In the genomic region with DNA sequence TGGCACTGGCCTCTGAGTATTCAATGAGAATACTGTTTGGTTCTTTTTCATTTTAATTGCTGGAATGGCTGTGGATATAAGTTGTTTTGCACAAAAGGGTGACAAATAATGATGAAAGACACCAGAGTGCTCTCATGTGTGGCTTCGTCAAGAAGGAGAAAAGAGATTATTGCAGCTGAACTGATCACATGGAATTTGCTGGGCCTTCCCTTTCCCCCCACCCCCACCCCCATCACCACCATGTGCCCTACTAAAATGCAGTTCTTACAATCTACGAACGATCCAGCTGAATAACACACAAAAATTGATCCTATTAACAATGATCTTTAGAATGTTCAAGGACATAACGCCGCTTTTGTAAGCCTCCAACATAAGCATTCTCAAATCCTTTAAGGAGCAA, we compare ENCODE assay signal across 1 cellular context.
TF ChIP-seq lines count a peak whose summit lies in the region.

No MANE protein-coding gene starts in this region.

TF ChIP-seq in GM23338, 12 proteins besides CTCF, POLR2A, EP300 and RAD21 (continued from another document):
- TF ChIP-seq ZNF462 (CRISPR knock-in tag; IDR thresholded peaks at IDR 0.05) (no peak), ZNF114 (CRISPR knock-in tag; IDR thresholded peaks at IDR 0.05) (no peak), ZNF331 (CRISPR knock-in tag; IDR thresholded peaks at IDR 0.05; ENCODE audit: low read depth) (no peak), REST (IDR thresholded peaks at IDR 0.05; ENCODE audit: unreplicated experiment) (no peak), POLR2AphosphoS5 (IDR thresholded peaks at IDR 0.05; ENCODE audit: low read depth) (no peak)
